In the genomic region with DNA sequence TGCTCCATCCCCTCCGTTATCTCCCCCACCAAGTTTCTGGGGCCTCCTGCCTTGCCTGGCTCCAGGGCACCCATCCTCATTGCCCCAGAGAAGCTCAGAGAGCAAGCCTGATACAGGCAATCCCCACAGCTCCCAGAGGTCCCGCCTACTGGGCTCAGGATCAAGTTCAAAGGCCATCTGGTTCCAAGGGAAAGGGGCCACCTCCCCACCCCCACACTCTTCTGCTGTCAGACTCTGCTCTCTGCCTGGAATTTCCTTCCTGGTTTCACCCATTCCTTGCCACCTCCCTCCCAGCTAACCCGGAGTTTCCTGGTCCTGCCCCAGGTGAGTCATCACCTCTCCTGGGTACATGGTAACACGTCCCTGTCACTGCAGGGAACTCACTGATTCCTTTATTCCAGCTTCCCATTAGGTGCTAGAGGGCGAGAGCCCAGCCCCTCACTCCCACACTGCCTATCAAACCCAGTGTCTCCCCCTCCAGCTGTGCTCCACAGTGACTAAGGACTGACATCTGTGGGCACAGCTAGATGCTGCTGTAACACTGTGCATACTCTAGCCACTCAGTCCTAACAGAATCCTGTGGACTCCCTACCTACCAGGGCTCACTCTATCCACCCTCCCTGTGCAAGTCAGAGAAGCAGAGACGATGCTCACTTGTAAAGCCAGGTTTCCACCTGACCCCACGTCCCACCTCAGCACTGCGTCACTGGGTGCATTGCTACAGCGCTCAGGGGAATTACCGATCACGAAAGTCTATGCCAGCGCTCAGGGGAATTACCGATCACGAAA, we compare ENCODE assay signal across 8 cellular contexts. TPM values are rescaled to one million over a fixed set of nuclear protein-coding genes. Genes with fewer than 3 reads are reported as not detected.
DNase-seq lines count a peak whose midpoint lies in the region; ATAC-seq and TF ChIP-seq lines count a peak whose summit lies in the region.
"Had no signal": no experiment of that assay in that cellular context is flagged by ENCODE, and none has a peak within 500 bp of the region (broad histone marks: within the 10 kb centered on the region; RNA-seq: fewer than 3 reads in every experiment).

No MANE protein-coding gene starts in this region.

- no peaks in the 10 kb centered on the region for H3K36me3 Mint-ChIP-seq in activated CD4-positive, alpha-beta memory T cell treated with anti-CD3 and anti-CD28 coated beads for 36 hours
- H3K36me3 Mint-ChIP-seq in mesothelial cell of epicardium = no peaks in the 10 kb centered on the region

- no peak overlapping the region for H3K18ac ChIP-seq in mesendoderm (ENCODE audit: low read length)

- H3K27ac ChIP-seq in mesendoderm (ENCODE audit: low read depth, low read length) (no peak overlapping the region), gastrocnemius medialis (no peak overlapping the region)

- CTCF ChIA-PET in activated CD4-positive, alpha-beta memory T cell treated with anti-CD3 and anti-CD28 coated beads for 36 hours (lab: Charles Lee) = no interaction called here

- H4K5ac ChIP-seq in mesendoderm (ENCODE audit: low read length) = no peak overlapping the region

- H3K27me3 Mint-ChIP-seq in activated CD4-positive, alpha-beta memory T cell treated with anti-CD3 and anti-CD28 coated beads for 36 hours = peaks cover 4% of the 10 kb centered on the region
- no peaks in the 10 kb centered on the region for H3K27me3 Mint-ChIP-seq in mesothelial cell of epicardium (ENCODE audit: low read depth)

- whole genome bisulfite sequencing in mesendoderm (ENCODE audit: extremely low coverage, insufficient coverage, low lambda C conversion rate) = no CpG with 5 or more reads among the region's 14 CpGs

- peak overlapping the region; percentile 11 for H3K27ac Mint-ChIP-seq in activated CD4-positive, alpha-beta memory T cell treated with anti-CD3 and anti-CD28 coated beads for 36 hours
- H3K27ac Mint-ChIP-seq in mesothelial cell of epicardium = no peak overlapping the region

- peak overlapping the region; percentile 12 for H3K56ac ChIP-seq in mesendoderm (ENCODE audit: low read length)

- peaks cover 6% of the 10 kb centered on the region for H3K4me1 Mint-ChIP-seq in activated CD4-positive, alpha-beta memory T cell treated with anti-CD3 and anti-CD28 coated beads for 36 hours (ENCODE audit: low read depth)
- H3K4me1 Mint-ChIP-seq in mesothelial cell of epicardium = peaks cover 5% of the 10 kb centered on the region

- POLR2A ChIA-PET in activated CD4-positive, alpha-beta memory T cell treated with anti-CD3 and anti-CD28 coated beads for 36 hours (lab: Charles Lee) = no interaction called here

- no peak overlapping the region for H3K4me3 Mint-ChIP-seq in activated CD4-positive, alpha-beta memory T cell treated with anti-CD3 and anti-CD28 coated beads for 36 hours
- H3K4me3 Mint-ChIP-seq in mesothelial cell of epicardium = no peak overlapping the region

- H3K9ac ChIP-seq in mesendoderm (ENCODE audit: low read length) = no peak overlapping the region

- no peak overlapping the region for H3K23ac ChIP-seq in mesendoderm (ENCODE audit: low read length)

- no peak overlapping the region for H2AK5ac ChIP-seq in mesendoderm (ENCODE audit: low read length)

- H3K27me3 ChIP-seq in mesendoderm (ENCODE audit: insufficient read depth, low read length, poor library complexity) = no peaks in the 10 kb centered on the region
- H3K27me3 ChIP-seq in gastrocnemius medialis = no peaks in the 10 kb centered on the region

- no peaks in the 10 kb centered on the region for H3K9me3 Mint-ChIP-seq in activated CD4-positive, alpha-beta memory T cell treated with anti-CD3 and anti-CD28 coated beads for 36 hours
- no peaks in the 10 kb centered on the region for H3K9me3 Mint-ChIP-seq in mesothelial cell of epicardium

- peak; percentile 69 for ATAC-seq in GM18502 (IDR thresholded peaks at IDR 0.05; ENCODE audit: poor library complexity, unreplicated experiment)
- peak; percentile 55 for ATAC-seq in HG02759 (IDR thresholded peaks at IDR 0.05; ENCODE audit: unreplicated experiment)
- ATAC-seq in gastrocnemius medialis = no peak

- no peak overlapping the region for H4K8ac ChIP-seq in mesendoderm (ENCODE audit: low read depth, low read length)

- no peaks in the 10 kb centered on the region for H3K79me2 ChIP-seq in mesendoderm (ENCODE audit: control insufficient read depth, insufficient read depth, low read length)

- no peak overlapping the region for H2BK120ac ChIP-seq in mesendoderm (ENCODE audit: low read depth, low read length)

- in situ Hi-C loops in gastrocnemius medialis (cut with MboI; ENCODE audit: low sequenced_read_pairs in 4 of 4) = loop anchor here in 3 of 4 donors (25.0 kb wide), 2 partner anchors 88 to 337 kb away; no protein-coding TSS in a partner anchor

- DNase-seq in activated CD4-positive, alpha-beta memory T cell treated with anti-CD3 and anti-CD28 coated beads for 36 hours = no peak
- DNase-seq in mesendoderm (peak; percentile 87), NAMALWA (ENCODE audit: low spot score) (no peak), gastrocnemius medialis (no peak), mesothelial cell of epicardium (ENCODE audit: low spot score in 2 of 2, unreplicated experiment in 2 of 2) (no peak)

- no peak overlapping the region for H3K4me2 ChIP-seq in mesendoderm (ENCODE audit: low read length)

- H3K36me3 ChIP-seq in mesendoderm (ENCODE audit: control insufficient read depth, insufficient read depth, low read length) (no peaks in the 10 kb centered on the region), gastrocnemius medialis (no peaks in the 10 kb centered on the region)

- no peak for TF ChIP-seq POLR2A in gastrocnemius medialis (IDR thresholded peaks at IDR 0.05)

- H3K4me3 ChIP-seq in mesendoderm (ENCODE audit: low read length) (no peak overlapping the region), gastrocnemius medialis (no peak overlapping the region)

- TF ChIP-seq CTCF in gastrocnemius medialis (IDR thresholded peaks at IDR 0.05 in 4 of 5, conservative IDR thresholded peaks at IDR 0.05 in 1 of 5) (no peak), mesothelial cell of epicardium (IDR thresholded peaks at IDR 0.05; ENCODE audit: unreplicated experiment) (no peak)

- no peak overlapping the region for H3K4ac ChIP-seq in mesendoderm (ENCODE audit: low read depth, low read length)

- no peaks in the 10 kb centered on the region for H3K79me1 ChIP-seq in mesendoderm (ENCODE audit: low read length)

- no peak overlapping the region for H2BK15ac ChIP-seq in mesendoderm (replicated peaks; ENCODE audit: low read depth)

- intact Hi-C loops in activated CD4-positive, alpha-beta memory T cell treated with anti-CD3 and anti-CD28 coated beads for 36 hours (cut with micrococcal nuclease) = no loop called here
- intact Hi-C loops in gastrocnemius medialis (cut with DNase I; ENCODE audit: low total_unique reads) = no loop called here

- no peak overlapping the region for H2BK5ac ChIP-seq in mesendoderm (ENCODE audit: low read length)

- H3K4me1 ChIP-seq in mesendoderm (ENCODE audit: control insufficient read depth, low read depth, low read length) (peaks cover 4% of the 10 kb centered on the region), gastrocnemius medialis (no peaks in the 10 kb centered on the region)

- no peaks in the 10 kb centered on the region for H3K9me3 ChIP-seq in gastrocnemius medialis

RNA-seq across cellular contexts. Expression of a gene that starts 21.8 kb away (rescaled TPM):
- under 1 TPM; 0.38 to 0.53 TPM for total RNA-seq in activated CD4-positive, alpha-beta memory T cell treated with anti-CD3 and anti-CD28 coated beads for 36 hours
- polyA plus RNA-seq in mesendoderm (2013, experiment 1 of 2) = 0.27 TPM
- 0.25 TPM for polyA plus RNA-seq in mesendoderm (2013, experiment 2 of 2)
- under 1 TPM in 1 of 4 donors, not detected in 3; 0.29 TPM for total RNA-seq in gastrocnemius medialis
- total RNA-seq in mesothelial cell of epicardium = 0.23 to 0.42 TPM (median 0.40 TPM) in 3 replicates
- total RNA-seq: fibroblast of villous mesenchyme had no signal

RNA-seq across cellular contexts. Expression of a gene that starts 39.4 kb away (rescaled TPM):
- 10 to 100 TPM; 21.1 to 21.2 TPM for total RNA-seq in activated CD4-positive, alpha-beta memory T cell treated with anti-CD3 and anti-CD28 coated beads for 36 hours
- 15.0 TPM for polyA plus RNA-seq in mesendoderm (2013, experiment 1 of 2)
- polyA plus RNA-seq in mesendoderm (2013, experiment 2 of 2) = 16.0 TPM
- total RNA-seq in gastrocnemius medialis (10 to 100 TPM in 2 of 4 donors, 1 to 10 TPM in 2; 8.3 to 16.1 (median 12.4) TPM), mesothelial cell of epicardium (13.0 to 15.9 TPM (median 14.8 TPM) in 3 replicates)

Comparison
In these comparisons a context has a peak if more than half of its experiments do, and no peak if none do; other contexts are left out.
1. ATAC-seq: peak in GM18502 (single experiment) and HG02759 (single experiment); none in gastrocnemius medialis (0 of 2).